In genomic region chr6:71468841-71469750, GRCh38 we compare ENCODE assay signal across 11 cellular contexts.
DNase-seq lines count a peak whose midpoint lies in the region; ATAC-seq and TF ChIP-seq lines count a peak whose summit lies in the region.
"Had no signal": no experiment of that assay in that cellular context is flagged by ENCODE, and none has a peak within 500 bp of the region (broad histone marks: within the 10 kb centered on the region; RNA-seq: fewer than 3 reads in every experiment).

No MANE protein-coding gene starts in this region.

- H4K20me1 ChIP-seq in BLaER1 treated with 17β-estradiol and CSF1 and Interleukin-3, amounts not matched to agents 10 nM and 100 nM, result no peaks in the 10 kb centered on the region

- no peaks in the 10 kb centered on the region for H3K27me3 ChIP-seq in BLaER1 treated with 17β-estradiol and CSF1 and Interleukin-3, amounts not matched to agents 10 nM and 100 nM

- peak overlapping the region in 7 of 11 experiments; percentile 3 to 42 (median 7); a peak in 4 of 22 replicates for H3K4me2 ChIP-seq in BLaER1 treated with 17β-estradiol and CSF1 and Interleukin-3, amounts not matched to agents 10 nM and 100 nM

- peaks cover 20 to 48% (median 41%) of the 10 kb centered on the region in 11 experiments; a peak in 21 of 22 replicates for H3K9me3 ChIP-seq in BLaER1 treated with 17β-estradiol and CSF1 and Interleukin-3, amounts not matched to agents 10 nM and 100 nM (replicated peaks in 1 of 11)
- peaks cover 9% of the 10 kb centered on the region; the same call in 1 of the 2 replicates for H3K9me3 ChIP-seq in SK-N-MC (ENCODE audit: low read depth, low read length)

- H3K4me1 ChIP-seq in BLaER1 treated with 17β-estradiol and CSF1 and Interleukin-3, amounts not matched to agents 10 nM and 100 nM, result peaks cover 0 to 10% (median 5%) of the 10 kb centered on the region in 10 experiments; a peak in 5 of 20 replicates

- no peak overlapping the region for H3K4me3 ChIP-seq in BLaER1 treated with 17β-estradiol and CSF1 and Interleukin-3, amounts not matched to agents 10 nM and 100 nM
- H3K4me3 ChIP-seq in SK-N-MC (peak overlapping the region; percentile 59), fibroblast of pulmonary artery (replicated peaks; ENCODE audit: low read depth, low read length) (peak overlapping the region; percentile 13)

- ATAC-seq in GM21381 (IDR thresholded peaks at IDR 0.05; ENCODE audit: unreplicated experiment), result no peak
- no peak for ATAC-seq in activated CD4-positive, CD25-positive, alpha-beta regulatory T cell treated with anti-CD3 and anti-CD28 coated beads, Interleukin-2, amount 50 U/mL, for 24 hours

- H3K36me3 ChIP-seq in BLaER1 treated with 17β-estradiol and CSF1 and Interleukin-3, amounts not matched to agents 10 nM and 100 nM, result 0 out of 22 replicates have a peak, but pooled peaks cover 0 to under 1% (median 0%) of the 10 kb centered on the region in 11 experiments
- H3K36me3 ChIP-seq in SK-N-MC (ENCODE audit: insufficient read depth, low read length), result no peaks in the 10 kb centered on the region

- DNase-seq in SK-N-MC (ENCODE audit: low read depth, low spot score), result no peak
- DNase-seq in fibroblast of pulmonary artery (ENCODE audit: low read depth), result peak; percentile 89
- peak; percentile 99 for DNase-seq in renal cortical epithelial cell (ENCODE audit: low read depth)
- no peak for DNase-seq in central memory CD4-positive, alpha-beta T cell
- DNase-seq in stimulated activated CD4-positive, alpha-beta T cell treated with anti-CD3 and anti-CD28 coated beads, Interleukin-12 subunit alpha, Interleukin-12 subunit beta, amount 100 ng/mL, for 4 hours, result no peak
- DNase-seq: activated naive CD8-positive, alpha-beta T cell treated with anti-CD3 and anti-CD28 coated beads, Interleukin-2, amount 10 ng/mL, durations not matched to agents 7 days and 5 days; immature natural killer cell; NCI-H2081 had no signal

- TF ChIP-seq CTCF in fibroblast of pulmonary artery (IDR thresholded peaks at IDR 0.05; ENCODE audit: low read length, missing control alignments), result no peak

- H3K27ac ChIP-seq in BLaER1 treated with 17β-estradiol and CSF1 and Interleukin-3, amounts not matched to agents 10 nM and 100 nM, result no peak overlapping the region
- peak overlapping the region; percentile 61 for H3K27ac ChIP-seq in SK-N-MC

- H3K9ac ChIP-seq in BLaER1 treated with 17β-estradiol and CSF1 and Interleukin-3, amounts not matched to agents 10 nM and 100 nM, result no peak overlapping the region
- H3K9ac ChIP-seq in SK-N-MC (ENCODE audit: insufficient read length), result no peak overlapping the region

Comparison
In these comparisons a context has a peak if more than half of its experiments do, and no peak if none do; other contexts are left out.
1. H3K4me3 ChIP-seq: peak in SK-N-MC (single experiment) and fibroblast of pulmonary artery (single experiment); none in BLaER1 treated with 17β-estradiol and CSF1 and Interleukin-3, amounts not matched to agents 10 nM and 100 nM (0 of 10).
2. DNase-seq: peak in fibroblast of pulmonary artery (single experiment) and renal cortical epithelial cell (single experiment); none in SK-N-MC (single experiment), central memory CD4-positive, alpha-beta T cell (single experiment) and stimulated activated CD4-positive, alpha-beta T cell treated with anti-CD3 and anti-CD28 coated beads, Interleukin-12 subunit alpha, Interleukin-12 subunit beta, amount 100 ng/mL, for 4 hours (single experiment).